9 cellular contexts compared by ENCODE assay signal in genomic region chr14:102084931-102085330, GRCh38. TPM values are rescaled to one million over a fixed set of nuclear protein-coding genes. Genes with fewer than 3 reads are reported as not detected.
DNase-seq lines count a peak whose midpoint lies in the region; ATAC-seq and TF ChIP-seq lines count a peak whose summit lies in the region.
"Had no signal": no experiment of that assay in that cellular context is flagged by ENCODE, and none has a peak within 500 bp of the region (broad histone marks: within the 10 kb centered on the region; RNA-seq: fewer than 3 reads in every experiment).

No MANE protein-coding gene starts in this region.

- intact Hi-C loops in natural killer cell (cut with micrococcal nuclease): loop anchor here (10.0 kb wide), 1 partner anchor 260 kb away; no protein-coding TSS in a partner anchor

- peak; percentile 42 for DNase-seq in Karpas-422
- DNase-seq in choroid plexus epithelial cell (ENCODE audit: low read depth): no peak
- no peak for DNase-seq in natural killer cell
- no peak for DNase-seq in left lobe of liver (ENCODE audit: low spot score)
- DNase-seq in GDM1 (lab: John Stamatoyannopoulos, UW): no peak
- DNase-seq in NCI-H146 (lab: John Stamatoyannopoulos, UW): no peak
- DNase-seq in SIG-M5 (lab: John Stamatoyannopoulos, UW): no peak
- DNase-seq: NCI-H774 had no signal

- H3K4me3 ChIP-seq in BLaER1 (peak overlapping the region; percentile 91), Karpas-422 (ENCODE audit: low read length) (peak overlapping the region; percentile 83), choroid plexus epithelial cell (ENCODE audit: low read depth, low read length) (peak overlapping the region; percentile 87)

- H3K4me1 ChIP-seq in BLaER1 (peaks cover 68% of the 10 kb centered on the region), Karpas-422 (ENCODE audit: low read length) (peaks cover 43% of the 10 kb centered on the region)

- H3K9me2 ChIP-seq in Karpas-422 (replicated peaks; ENCODE audit: insufficient read depth, low read length): no peaks in the 10 kb centered on the region

- H3K27ac ChIP-seq in BLaER1 (no peak overlapping the region), Karpas-422 (ENCODE audit: low read length) (peak overlapping the region; percentile 85; the same call in 1 of the 2 replicates)

- H3K9ac ChIP-seq in BLaER1: peak overlapping the region; percentile 99
- peak overlapping the region; percentile 98; the same call in 1 of the 2 replicates for H3K9ac ChIP-seq in Karpas-422 (ENCODE audit: low read length)

- no peak for TF ChIP-seq CTCF in choroid plexus epithelial cell (conservative IDR thresholded peaks at IDR 0.05; ENCODE audit: low read depth, low read length)
- no peak for TF ChIP-seq CTCF in natural killer cell (IDR thresholded peaks at IDR 0.05)

- ATAC-seq in natural killer cell (no peak), left lobe of liver (no peak)

- H3K36me3 ChIP-seq in BLaER1 (peaks cover 62% of the 10 kb centered on the region), Karpas-422 (ENCODE audit: insufficient read depth, low read length) (peaks cover 64% of the 10 kb centered on the region)

- H3K79me2 ChIP-seq in Karpas-422 (ENCODE audit: low read length): peaks cover 31% of the 10 kb centered on the region

- no peaks in the 10 kb centered on the region for H3K9me3 ChIP-seq in BLaER1
- H3K9me3 ChIP-seq in Karpas-422 (ENCODE audit: low read length): no peaks in the 10 kb centered on the region

- peak overlapping the region; percentile 37 to 95 for H3K27ac Mint-ChIP-seq in natural killer cell

- H3K27me3 Mint-ChIP-seq in natural killer cell (ENCODE audit: low read depth in 2 of 2): no peaks in the 10 kb centered on the region

- H3K4me2 ChIP-seq in BLaER1: peak overlapping the region; percentile 89
- peak overlapping the region; percentile 96 for H3K4me2 ChIP-seq in Karpas-422 (ENCODE audit: low read depth, low read length, poor library complexity, severe bottlenecking)

- no peaks in the 10 kb centered on the region for H3K27me3 ChIP-seq in BLaER1
- no peaks in the 10 kb centered on the region for H3K27me3 ChIP-seq in Karpas-422 (ENCODE audit: low read length)

- peaks cover 62 to 69% of the 10 kb centered on the region in 2 donors for H3K4me1 Mint-ChIP-seq in natural killer cell

- no peak overlapping the region for H2AFZ ChIP-seq in Karpas-422 (ENCODE audit: low read length)

- no peaks in the 10 kb centered on the region for H3K9me3 Mint-ChIP-seq in natural killer cell

- peak overlapping the region; percentile 95 for H3K4me3 Mint-ChIP-seq in natural killer cell

- H3K36me3 Mint-ChIP-seq in natural killer cell: peaks cover 27% of the 10 kb centered on the region

- H4K20me1 ChIP-seq in BLaER1 (peaks cover 68% of the 10 kb centered on the region), Karpas-422 (ENCODE audit: insufficient read depth, low read depth, low read length) (peaks cover 48% of the 10 kb centered on the region)

RNA-seq across cellular contexts. Expression of gene HSP90AA1, which starts 1.9 kb away (rescaled TPM):
- total RNA-seq in Karpas-422 (2014; rRNA removed; shearing (Covaris generic); ENCODE audit: low replicate concordance): 354 and 505 TPM in 2 replicates
- 100 to 1,000 TPM; 470 to 665 (median 663) TPM for total RNA-seq in natural killer cell
- 113 TPM for total RNA-seq in left lobe of liver

RNA-seq across cellular contexts. Expression of gene WDR20, which starts 54.8 kb away (rescaled TPM):
- 16.9 and 19.7 TPM in 2 replicates for total RNA-seq in Karpas-422 (2014; rRNA removed; shearing (Covaris generic); ENCODE audit: low replicate concordance)
- total RNA-seq in natural killer cell (10 to 100 TPM; 55.5 to 66.7 (median 62.2) TPM), left lobe of liver (14.0 TPM)
